In genomic region chr21:44301093-44301492, GRCh38 we compare ENCODE assay signal across 8 cellular contexts. TPM values are rescaled to one million over a fixed set of nuclear protein-coding genes. Genes with fewer than 3 reads are reported as not detected.
A peak's percentile ranks its signal among the peaks of the same experiment; 100 is the strongest.
DNase-seq lines count a peak whose midpoint lies in the region; ATAC-seq, FAIRE-seq and TF ChIP-seq lines count a peak whose summit lies in the region.

No MANE protein-coding gene starts in this region.

- H2AFZ ChIP-seq in neuron (ENCODE audit: low read depth, low read length), result no peak overlapping the region

- peaks cover 0 to 2% (median 0%) of the 10 kb centered on the region in 7 donors for H3K9me3 Mint-ChIP-seq in CD4-positive, CD25-positive, alpha-beta regulatory T cell
- H3K9me3 Mint-ChIP-seq in effector memory CD8-positive, alpha-beta T cell, result no peaks in the 10 kb centered on the region

- H3K27ac ChIP-seq in CD4-positive, CD25-positive, alpha-beta regulatory T cell (ENCODE audit: insufficient read depth, low read length, poor library complexity, severe bottlenecking), result peak overlapping the region; percentile 82

- no peaks in the 10 kb centered on the region for H3K27me3 Mint-ChIP-seq in CD4-positive, CD25-positive, alpha-beta regulatory T cell
- H3K27me3 Mint-ChIP-seq in effector memory CD8-positive, alpha-beta T cell, result no peaks in the 10 kb centered on the region

- H3K9ac ChIP-seq in NT2/D1 (ENCODE audit: insufficient read length, low read depth), result peak overlapping the region; percentile 96

- TF ChIP-seq POLR2A in H54 (IDR thresholded peaks at IDR 0.05; ENCODE audit: low read depth, low read length), result no peak

- ATAC-seq in CD4-positive, CD25-positive, alpha-beta regulatory T cell (ENCODE audit: low read depth in 2 of 2), result no peak
- no peak for ATAC-seq in effector memory CD8-positive, alpha-beta T cell (replicated peaks)
- no peak for ATAC-seq in HG02759 (IDR thresholded peaks at IDR 0.05; ENCODE audit: unreplicated experiment)

- H3K27me3 ChIP-seq in CD4-positive, CD25-positive, alpha-beta regulatory T cell (ENCODE audit: control insufficient read depth, insufficient read depth, low read length), result no peaks in the 10 kb centered on the region
- H3K27me3 ChIP-seq in NT2/D1 (ENCODE audit: insufficient read depth, insufficient read length) (no peaks in the 10 kb centered on the region), neuron (ENCODE audit: insufficient read depth, low read length) (no peaks in the 10 kb centered on the region)

- no peaks in the 10 kb centered on the region for H3K36me3 Mint-ChIP-seq in CD4-positive, CD25-positive, alpha-beta regulatory T cell
- peaks cover 16% of the 10 kb centered on the region for H3K36me3 Mint-ChIP-seq in effector memory CD8-positive, alpha-beta T cell (ENCODE audit: insufficient read depth)

- peaks cover 74% of the 10 kb centered on the region for H3K4me1 ChIP-seq in CD4-positive, CD25-positive, alpha-beta regulatory T cell (ENCODE audit: control insufficient read depth, insufficient read depth, low read length, poor library complexity, severe bottlenecking)
- H3K4me1 ChIP-seq in NT2/D1 (ENCODE audit: insufficient read depth, insufficient read length) (peaks cover 38% of the 10 kb centered on the region), neuron (ENCODE audit: insufficient read depth, low read length) (peaks cover 34% of the 10 kb centered on the region)

- peak overlapping the region; percentile 86 to 97 (median 88) for H3K27ac Mint-ChIP-seq in CD4-positive, CD25-positive, alpha-beta regulatory T cell
- peak overlapping the region; percentile 17 to 80 for H3K27ac Mint-ChIP-seq in effector memory CD8-positive, alpha-beta T cell

- H3K4me3 ChIP-seq in CD4-positive, CD25-positive, alpha-beta regulatory T cell (ENCODE audit: low read depth, low read length), result peak overlapping the region; percentile 53
- H3K4me3 ChIP-seq in NT2/D1 (ENCODE audit: insufficient read length, low read depth), result peak overlapping the region; percentile 71
- peak overlapping the region; percentile 63 for H3K4me3 ChIP-seq in neuron (ENCODE audit: low read length)

- no peaks in the 10 kb centered on the region for H3K36me3 ChIP-seq in CD4-positive, CD25-positive, alpha-beta regulatory T cell (ENCODE audit: control insufficient read depth, insufficient read depth, low read length)
- peaks cover 23% of the 10 kb centered on the region for H3K36me3 ChIP-seq in NT2/D1 (ENCODE audit: insufficient read depth, insufficient read length, low read length)
- no peaks in the 10 kb centered on the region for H3K36me3 ChIP-seq in neuron (ENCODE audit: insufficient read depth, low read length)

- peak overlapping the region; percentile 86 to 90 (median 88) for H3K4me3 Mint-ChIP-seq in CD4-positive, CD25-positive, alpha-beta regulatory T cell
- peak overlapping the region; percentile 74 to 76 for H3K4me3 Mint-ChIP-seq in effector memory CD8-positive, alpha-beta T cell

- no peak for DNase-seq in CD4-positive, CD25-positive, alpha-beta regulatory T cell
- DNase-seq in NT2/D1 (ENCODE audit: low read depth, low spot score) (no peak), H54 (ENCODE audit: insufficient read length, low spot score) (no peak), putamen (ENCODE audit: low spot score) (no peak), NCI-H1417 (lab: John Stamatoyannopoulos, UW) (no peak)
- no peak for DNase-seq in effector memory CD8-positive, alpha-beta T cell

- H3K9me3 ChIP-seq in CD4-positive, CD25-positive, alpha-beta regulatory T cell (ENCODE audit: control insufficient read depth in 2 of 2, low read length in 2 of 2), result no peaks in the 10 kb centered on the region
- no peaks in the 10 kb centered on the region for H3K9me3 ChIP-seq in NT2/D1 (ENCODE audit: insufficient read depth, low read length)
- no peaks in the 10 kb centered on the region for H3K9me3 ChIP-seq in neuron (ENCODE audit: low read length)

- H3K4me1 Mint-ChIP-seq in CD4-positive, CD25-positive, alpha-beta regulatory T cell, result peaks cover 4 to 66% (median 30%) of the 10 kb centered on the region in 4 donors
- peaks cover 43 to 45% of the 10 kb centered on the region in 2 donors for H3K4me1 Mint-ChIP-seq in effector memory CD8-positive, alpha-beta T cell (ENCODE audit: low read depth in 2 of 2)

- FAIRE-seq in H54 (lab: Jason Lieb, UNC), result no peak

RNA-seq across cellular contexts. Expression of gene PFKL, which starts 1.2 kb away (rescaled TPM):
- total RNA-seq in CD4-positive, CD25-positive, alpha-beta regulatory T cell, result 204 TPM
- polyA plus RNA-seq in CD4-positive, CD25-positive, alpha-beta regulatory T cell, result 100 to 1,000 TPM; 125 to 185 (median 157) TPM

RNA-seq across cellular contexts. Expression of gene AIRE, which starts 15.4 kb away (rescaled TPM):
- total RNA-seq in CD4-positive, CD25-positive, alpha-beta regulatory T cell, result 0.39 TPM
- polyA plus RNA-seq in CD4-positive, CD25-positive, alpha-beta regulatory T cell, result 1 to 10 TPM in 1 of 4 donors, under 1 TPM in 3; 0.07 to 2.0 (median 0.33) TPM

RNA-seq across cellular contexts. Expression of gene CFAP410, which starts 38.1 kb away (rescaled TPM):
- 49.1 TPM for total RNA-seq in CD4-positive, CD25-positive, alpha-beta regulatory T cell
- polyA plus RNA-seq in CD4-positive, CD25-positive, alpha-beta regulatory T cell, result 10 to 100 TPM; 16.4 to 18.1 (median 17.1) TPM

RNA-seq across cellular contexts. Expression of gene DNMT3L, which starts 39.4 kb away (rescaled TPM):
- not detected for total RNA-seq in CD4-positive, CD25-positive, alpha-beta regulatory T cell
- polyA plus RNA-seq in CD4-positive, CD25-positive, alpha-beta regulatory T cell, result not detected

RNA-seq across cellular contexts. Expression of gene TRPM2, which starts 52.3 kb away (rescaled TPM):
- total RNA-seq in CD4-positive, CD25-positive, alpha-beta regulatory T cell, result 3.1 TPM
- polyA plus RNA-seq in CD4-positive, CD25-positive, alpha-beta regulatory T cell, result 1 to 10 TPM in 2 of 4 donors, under 1 TPM in 2; 0.38 to 1.1 (median 0.79) TPM
